1 cellular context compared by ENCODE assay signal in genomic region chr17:40224707-40225092, GRCh38.
TF ChIP-seq lines count a peak whose summit lies in the region.

No MANE protein-coding gene starts in this region.

TF ChIP-seq in GM23338, 12 proteins besides CTCF, POLR2A, EP300 and RAD21 (continued from another document):
- TF ChIP-seq ZNF462 (CRISPR knock-in tag; IDR thresholded peaks at IDR 0.05): no peak
